14 cellular contexts compared by ENCODE assay signal in the genomic region with DNA sequence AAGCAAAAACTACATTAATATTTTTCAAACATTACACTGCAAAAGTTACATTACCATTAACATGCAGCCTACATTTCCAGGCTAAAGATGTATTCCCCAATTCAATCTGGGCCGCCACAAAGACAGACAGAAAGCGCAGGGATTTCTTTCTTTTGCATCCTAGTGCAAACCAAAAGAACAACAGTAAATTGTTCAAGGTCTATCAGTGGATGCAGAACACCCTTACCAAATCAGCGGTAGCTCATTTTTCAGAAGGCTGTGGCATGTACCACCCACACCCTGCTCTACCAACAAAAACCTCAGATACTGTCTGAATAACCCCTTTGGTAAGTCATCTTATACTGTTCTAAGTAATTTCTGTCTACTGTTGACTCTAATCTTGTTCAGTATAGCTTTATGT. TPM values are rescaled to one million over a fixed set of nuclear protein-coding genes. Genes with fewer than 3 reads are reported as not detected.
DNase-seq lines count a peak whose midpoint lies in the region; ATAC-seq, FAIRE-seq and TF ChIP-seq lines count a peak whose summit lies in the region.
"Had no signal": no experiment of that assay in that cellular context is flagged by ENCODE, and none has a peak within 500 bp of the region (broad histone marks: within the 10 kb centered on the region; RNA-seq: fewer than 3 reads in every experiment).

No MANE protein-coding gene starts in this region.

- H2AK9ac ChIP-seq in IMR-90 (replicated peaks; ENCODE audit: low read depth, low read length, poor library complexity), result no peak overlapping the region

- intact Hi-C loops in CD8-positive, alpha-beta T cell (cut with DNase I, micrococcal nuclease), result loop anchor here in 1 of 2 experiments (10.0 kb wide), 1 partner anchor 213 kb away; the partner anchor contains the start of gene GTF2F2
- intact Hi-C loops in IMR-90 (cut with micrococcal nuclease), result no loop called here
- intact Hi-C loops in GM12878 (cut with micrococcal nuclease; ENCODE audit: unreplicated experiment), result no loop called here
- intact Hi-C loops in naive thymus-derived CD4-positive, alpha-beta T cell (cut with micrococcal nuclease), result no loop called here

- H3K79me2 ChIP-seq in GM12878 (ENCODE audit: control insufficient read depth, insufficient read depth, low read length), result peaks cover 61% of the 10 kb centered on the region
- peaks cover 9% of the 10 kb centered on the region for H3K79me2 ChIP-seq in H9 (ENCODE audit: insufficient read depth, low read length)

- H4K91ac ChIP-seq in IMR-90 (ENCODE audit: insufficient read depth, low read depth, low read length) (no peak overlapping the region), H9 (ENCODE audit: insufficient read length, low read depth, low read length) (no peak overlapping the region)

- RAD21 ChIA-PET in GM12878 (lab: Charles Lee; ENCODE audit: unreplicated experiment), result interaction anchor here (1.1 kb wide), 1 partner anchor 282 kb away, joined by 3 read pairs; no protein-coding TSS in a partner anchor

- H4K5ac ChIP-seq in IMR-90 (ENCODE audit: low read depth, low read length) (no peak overlapping the region), H9 (ENCODE audit: insufficient read length, low read depth, low read length) (no peak overlapping the region)

- H3K4me3 Mint-ChIP-seq in CD8-positive, alpha-beta T cell, result no peak overlapping the region
- H3K4me3 Mint-ChIP-seq in naive thymus-derived CD4-positive, alpha-beta T cell, result peak overlapping the region in 6 of 10 donors; percentile 84 to 100 (median 98)
- H3K4me3 Mint-ChIP-seq in H9, result no peak overlapping the region; a peak in 1 of 5 replicates

- no peak overlapping the region for H2AFZ ChIP-seq in IMR-90 (replicated peaks; ENCODE audit: low read length, poor library complexity)
- H2AFZ ChIP-seq in GM12878 (ENCODE audit: control insufficient read depth, low read depth, low read length), result no peak overlapping the region
- H2AFZ ChIP-seq in H9 (ENCODE audit: low read length), result no peak overlapping the region

- H2BK20ac ChIP-seq in IMR-90 (ENCODE audit: low read depth, low read length) (no peak overlapping the region), H9 (ENCODE audit: low read depth, low read length, poor library complexity, severe bottlenecking) (no peak overlapping the region)

- H3K9ac ChIP-seq in IMR-90 (ENCODE audit: low read depth, low read length) (no peak overlapping the region), GM12878 (ENCODE audit: control insufficient read depth, insufficient read depth, low read length) (no peak overlapping the region), H9 (ENCODE audit: extremely low read depth, insufficient read length, low read length) (no peak overlapping the region)

- no peak overlapping the region for H2AK5ac ChIP-seq in IMR-90 (ENCODE audit: low read depth, low read length)
- no peak overlapping the region for H2AK5ac ChIP-seq in H9 (ENCODE audit: insufficient read length, low read length)

- H4K20me1 ChIP-seq in IMR-90 (ENCODE audit: insufficient read depth, low read length) (peaks cover 86% of the 10 kb centered on the region), GM12878 (ENCODE audit: control insufficient read depth, insufficient read depth) (no peaks in the 10 kb centered on the region), H9 (ENCODE audit: control insufficient read depth, insufficient read depth, insufficient read length) (no peaks in the 10 kb centered on the region)

- FAIRE-seq in GM12878 (lab: Jason Lieb, UNC), result no peak
- FAIRE-seq: GM19239 had no signal

- TF ChIP-seq POLR2A in IMR-90 (IDR thresholded peaks at IDR 0.05; ENCODE audit: low read depth, low read length) (peak; percentile 53; the same call in 1 of the 2 replicates), GM12878 (IDR thresholded peaks at IDR 0.05; ENCODE audit: low read depth, low read length) (no peak)

- H3K9me3 Mint-ChIP-seq in CD8-positive, alpha-beta T cell, result no peaks in the 10 kb centered on the region
- peaks cover 0 to 10% (median 0%) of the 10 kb centered on the region in 11 donors for H3K9me3 Mint-ChIP-seq in naive thymus-derived CD4-positive, alpha-beta T cell
- H3K9me3 Mint-ChIP-seq in H9, result peaks cover 0 to 5% of the 10 kb centered on the region in 2 experiments; a peak in 3 of 5 replicates

- H3K27me3 ChIP-seq in CD8-positive, alpha-beta T cell (ENCODE audit: insufficient read depth, low read length), result no peaks in the 10 kb centered on the region
- H3K27me3 ChIP-seq in IMR-90 (ENCODE audit: control insufficient read depth, insufficient read depth, low read length) (no peaks in the 10 kb centered on the region), GM12878 (replicated peaks in 1 of 2; ENCODE audit: control insufficient read depth in 2 of 2, insufficient read depth in 2 of 2, low read length in 1 of 2) (no peaks in the 10 kb centered on the region), H9 (ENCODE audit: insufficient read depth, low read length) (no peaks in the 10 kb centered on the region)
- H3K27me3 ChIP-seq in naive thymus-derived CD4-positive, alpha-beta T cell (ENCODE audit: control insufficient read depth in 2 of 2, insufficient read depth in 2 of 2, low read length in 2 of 2), result no peaks in the 10 kb centered on the region
- H3K27me3 ChIP-seq: esophagus squamous epithelium, sigmoid colon, tibial artery had no signal

- H3K18ac ChIP-seq in IMR-90 (ENCODE audit: low read depth, low read length) (no peak overlapping the region), H9 (ENCODE audit: insufficient read length, low read depth, low read length) (no peak overlapping the region)

- dilution Hi-C loops in IMR-90 (cut with HindIII; ENCODE audit: low sequenced_read_pairs, unreplicated experiment), result no loop called here

- peaks cover 73% of the 10 kb centered on the region for H3K4me1 ChIP-seq in CD8-positive, alpha-beta T cell (ENCODE audit: insufficient read depth, low read length)
- H3K4me1 ChIP-seq in IMR-90 (ENCODE audit: control insufficient read depth, insufficient read depth, low read length) (peaks cover 6% of the 10 kb centered on the region), GM12878 (ENCODE audit: control insufficient read depth, insufficient read depth, low read length) (peaks cover 24% of the 10 kb centered on the region), H9 (ENCODE audit: insufficient read depth, low read length) (no peaks in the 10 kb centered on the region)
- H3K4me1 ChIP-seq in naive thymus-derived CD4-positive, alpha-beta T cell (ENCODE audit: control insufficient read depth in 2 of 2, insufficient read depth in 2 of 2, low read length in 2 of 2), result peaks cover 63 to 70% of the 10 kb centered on the region in 2 donors

- H3K4ac ChIP-seq in IMR-90 (ENCODE audit: low read depth, low read length) (no peak overlapping the region), H9 (ENCODE audit: low read depth, low read length) (no peak overlapping the region)

- H2BK5ac ChIP-seq in IMR-90 (ENCODE audit: low read depth, low read length, poor library complexity, severe bottlenecking) (no peak overlapping the region), H9 (ENCODE audit: insufficient read length, low read length) (no peak overlapping the region)

- no peak for DNase-seq in CD8-positive, alpha-beta T cell
- no peak for DNase-seq in IMR-90
- no peak for DNase-seq in GM12878 (ENCODE audit: low read depth, low spot score)
- no peak for DNase-seq in naive thymus-derived CD4-positive, alpha-beta T cell
- DNase-seq in H9, result no peak
- no peak for DNase-seq in SKM-1 (lab: John Stamatoyannopoulos, UW; ENCODE audit: unreplicated experiment)
- no peak for DNase-seq in SK-N-DZ (ENCODE audit: low spot score)
- DNase-seq: esophagus squamous epithelium; NCI-H1930; NK-92 treated with Interleukin-12 subunit alpha and Interleukin-12 subunit beta, amount 100 ng/mL, for 24 hours; sigmoid colon; tibial artery had no signal

- H3K9me1 ChIP-seq in IMR-90 (ENCODE audit: insufficient read depth, low read length), result peaks cover 15% of the 10 kb centered on the region

- H3K27me3 Mint-ChIP-seq in CD8-positive, alpha-beta T cell (ENCODE audit: low read depth), result no peaks in the 10 kb centered on the region
- H3K27me3 Mint-ChIP-seq in naive thymus-derived CD4-positive, alpha-beta T cell, result no peaks in the 10 kb centered on the region
- peaks cover 2% of the 10 kb centered on the region; the same call in 1 of the 2 replicates for H3K27me3 Mint-ChIP-seq in H9 (ENCODE audit: low read depth)

- H2BK120ac ChIP-seq in IMR-90 (ENCODE audit: low read depth, low read length) (no peak overlapping the region), H9 (ENCODE audit: low read depth, low read length, poor library complexity, severe bottlenecking) (no peak overlapping the region)

- peaks cover 85% of the 10 kb centered on the region for H3K4me1 Mint-ChIP-seq in CD8-positive, alpha-beta T cell (ENCODE audit: low read depth)
- peaks cover 60 to 94% (median 87%) of the 10 kb centered on the region in 7 donors for H3K4me1 Mint-ChIP-seq in naive thymus-derived CD4-positive, alpha-beta T cell
- H3K4me1 Mint-ChIP-seq in H9, result peaks cover 36 to 42% of the 10 kb centered on the region in 2 experiments

- no peak overlapping the region for H3K56ac ChIP-seq in IMR-90 (ENCODE audit: extremely low read depth, insufficient read depth, low read length)
- no peak overlapping the region for H3K56ac ChIP-seq in H9 (ENCODE audit: insufficient read length, low read depth, low read length)

- H3K36me3 ChIP-seq in CD8-positive, alpha-beta T cell (ENCODE audit: insufficient read depth, low read length), result peaks cover 42% of the 10 kb centered on the region
- H3K36me3 ChIP-seq in IMR-90 (ENCODE audit: control insufficient read depth, insufficient read depth, low read length) (peaks cover 45% of the 10 kb centered on the region), GM12878 (ENCODE audit: control insufficient read depth in 2 of 2, insufficient read depth in 2 of 2, low read length in 1 of 2) (peaks cover 16 to 26% of the 10 kb centered on the region in 2 experiments)
- peaks cover 27 to 51% (median 39%) of the 10 kb centered on the region in 3 experiments for H3K36me3 ChIP-seq in naive thymus-derived CD4-positive, alpha-beta T cell (ENCODE audit: control insufficient read depth in 2 of 3, insufficient read depth in 3 of 3, low read length in 3 of 3)

- peaks cover 12% of the 10 kb centered on the region for H3K23me2 ChIP-seq in H9 (ENCODE audit: insufficient read length, low read depth, low read length, poor library complexity, severe bottlenecking)

- SMC1A ChIA-PET in GM12878 (lab: Charles Lee; ENCODE audit: uncharacterized antibody, unreplicated experiment), result interaction anchor here (0.9 to 1.9 kb wide), 5 partner anchors 10 to 57 kb away, joined by 3 to 7 read pairs (median 3); no protein-coding TSS in a partner anchor

- H3K4me3 ChIP-seq in CD8-positive, alpha-beta T cell (ENCODE audit: low read depth, low read length), result no peak overlapping the region
- H3K4me3 ChIP-seq in IMR-90 (ENCODE audit: insufficient read depth, low read depth, low read length), result no peak overlapping the region
- no peak overlapping the region; the same call in 1 of the 2 replicates for H3K4me3 ChIP-seq in GM12878
- H3K4me3 ChIP-seq in naive thymus-derived CD4-positive, alpha-beta T cell (ENCODE audit: low read length), result no peak overlapping the region

- H2BK15ac ChIP-seq in IMR-90 (ENCODE audit: low read depth, low read length), result no peak overlapping the region
- H2BK15ac ChIP-seq in H9 (ENCODE audit: low read depth, low read length), result no peak overlapping the region

- H3K4me2 ChIP-seq in IMR-90 (ENCODE audit: low read depth, low read length) (no peak overlapping the region; the same call in 1 of the 2 replicates), GM12878 (ENCODE audit: control insufficient read depth, insufficient read depth) (peak overlapping the region; percentile 34; the same call in 1 of the 2 replicates), H9 (ENCODE audit: insufficient read depth, insufficient read length, low read length) (no peak overlapping the region)

- peaks cover 60% of the 10 kb centered on the region for H3K36me3 Mint-ChIP-seq in CD8-positive, alpha-beta T cell
- H3K36me3 Mint-ChIP-seq in naive thymus-derived CD4-positive, alpha-beta T cell, result peaks cover 20 to 58% (median 31%) of the 10 kb centered on the region in 5 donors
- H3K36me3 Mint-ChIP-seq in H9 (ENCODE audit: insufficient read depth in 1 of 3, low read depth in 3 of 3), result peaks cover 49 to 70% (median 54%) of the 10 kb centered on the region in 3 experiments

- H4K8ac ChIP-seq in IMR-90 (ENCODE audit: low read depth in 2 of 2, low read length in 2 of 2), result no peak overlapping the region
- no peak overlapping the region for H4K8ac ChIP-seq in H9 (replicated peaks; ENCODE audit: insufficient read length, low read depth, low read length)

- TF ChIP-seq RAD21 in IMR-90 (IDR thresholded peaks at IDR 0.05; ENCODE audit: low read length) (no peak), GM12878 (IDR thresholded peaks at IDR 0.05; ENCODE audit: insufficient read depth, low read depth, low read length) (no peak)

- H3K27ac Mint-ChIP-seq in CD8-positive, alpha-beta T cell, result peak overlapping the region; percentile 12
- H3K27ac Mint-ChIP-seq in naive thymus-derived CD4-positive, alpha-beta T cell, result peak overlapping the region in 8 of 9 donors; percentile 4 to 100 (median 86)
- peak overlapping the region in 1 of 3 experiments; percentile 57; a peak in 1 of 7 replicates for H3K27ac Mint-ChIP-seq in H9

- H3K14ac ChIP-seq in IMR-90 (replicated peaks; ENCODE audit: low read depth, low read length), result no peak overlapping the region
- no peak overlapping the region for H3K14ac ChIP-seq in H9 (ENCODE audit: insufficient read depth, low read length)

- in situ Hi-C loops in IMR-90 (cut with MboI; ENCODE audit: low sequenced_read_pairs) (no loop called here), GM12878 (cut with MboI) (no loop called here)

- H3K23ac ChIP-seq in IMR-90 (ENCODE audit: low read depth, low read length) (no peak overlapping the region), H9 (ENCODE audit: insufficient read length, low read depth, low read length) (no peak overlapping the region)

- TF ChIP-seq EP300 in GM12878 (IDR thresholded peaks at IDR 0.05; ENCODE audit: borderline replicate concordance in 1 of 2, control insufficient read depth in 1 of 2, low read depth in 2 of 2, low read length in 2 of 2), result no peak

- POLR2A ChIA-PET in CD8-positive, alpha-beta T cell (lab: Charles Lee), result interaction anchor here (0.7 kb wide), 1 partner anchor 81 kb away, joined by 3 read pairs; no protein-coding TSS in a partner anchor
- POLR2A ChIA-PET in IMR-90 (lab: Charles Lee; ENCODE audit: unreplicated experiment), result interaction anchor here (0.6 to 1.3 kb wide), 2 partner anchors 10 to 12 kb away, joined by 3 to 5 read pairs; no protein-coding TSS in a partner anchor
- POLR2A ChIA-PET in GM12878 (lab: Charles Lee), result interaction anchor here (0.5 kb wide), 1 partner anchor 218 kb away, joined by 3 read pairs; no protein-coding TSS in a partner anchor
- POLR2A ChIA-PET in naive thymus-derived CD4-positive, alpha-beta T cell (lab: Charles Lee), result interaction anchor here (0.6 to 7.5 kb wide), 8 partner anchors 12 to 1460 kb away, joined by 3 to 112 read pairs (median 3); partner anchors contain the start of genes ESD and SLC25A30

- H3T11ph ChIP-seq in H9 (ENCODE audit: low read length), result no peak overlapping the region

- CTCF ChIA-PET in CD8-positive, alpha-beta T cell (lab: Charles Lee), result interaction anchor here (0.6 to 0.9 kb wide), 2 partner anchors 27 to 725 kb away, joined by 3 read pairs; no protein-coding TSS in a partner anchor
- CTCF ChIA-PET in IMR-90 (lab: Yijun Ruan, JAX) (no interaction called here), GM12878 (lab: Yijun Ruan, JAX) (interaction anchor here (1.2 to 1.7 kb wide), 2 partner anchors 14 to 29 kb away, joined by 3 to 4 read pairs; no protein-coding TSS in a partner anchor)
- CTCF ChIA-PET in naive thymus-derived CD4-positive, alpha-beta T cell (lab: Charles Lee), result interaction anchor here (0.6 to 1.2 kb wide), 2 partner anchors 33 to 296 kb away, joined by 3 to 4 read pairs; no protein-coding TSS in a partner anchor

- no peak for ATAC-seq in CD8-positive, alpha-beta T cell
- ATAC-seq in IMR-90 (ENCODE audit: low read depth), result no peak
- ATAC-seq in GM12878, result no peak
- ATAC-seq in naive thymus-derived CD4-positive, alpha-beta T cell, result no peak
- ATAC-seq: HCT116 had no signal

- no peak for TF ChIP-seq CTCF in CD8-positive, alpha-beta T cell (IDR thresholded peaks at IDR 0.05)
- TF ChIP-seq CTCF in IMR-90 (conservative IDR thresholded peaks at IDR 0.05; ENCODE audit: low read depth, low read length) (no peak), GM12878 (IDR thresholded peaks at IDR 0.05 in 2 of 3, conservative IDR thresholded peaks at IDR 0.05 in 1 of 3; ENCODE audit: control insufficient read depth in 2 of 3, extremely low read depth in 1 of 3, insufficient read depth in 1 of 3, low read depth in 3 of 3, low read length in 3 of 3) (no peak), H9 (conservative IDR thresholded peaks at IDR 0.05) (no peak)

- H3K79me1 ChIP-seq in IMR-90 (ENCODE audit: low read depth in 1 of 2, low read length in 2 of 2) (peaks cover 22 to 75% of the 10 kb centered on the region in 2 experiments), H9 (ENCODE audit: insufficient read depth, low read depth, low read length, poor library complexity, severe bottlenecking) (no peaks in the 10 kb centered on the region)

- H3K27ac ChIP-seq in CD8-positive, alpha-beta T cell (ENCODE audit: low read depth, low read length), result no peak overlapping the region
- H3K27ac ChIP-seq in IMR-90 (ENCODE audit: insufficient read depth, low read length) (no peak overlapping the region), GM12878 (ENCODE audit: control insufficient read depth, insufficient read depth) (no peak overlapping the region), H9 (ENCODE audit: insufficient read length, low read depth, low read length) (no peak overlapping the region)
- no peak overlapping the region for H3K27ac ChIP-seq in naive thymus-derived CD4-positive, alpha-beta T cell (ENCODE audit: low read depth, low read length)
- H3K27ac ChIP-seq: tibial artery had no signal

- H2BK12ac ChIP-seq in H9 (ENCODE audit: insufficient read length, low read depth, low read length), result no peak overlapping the region

- H3K9me3 ChIP-seq in CD8-positive, alpha-beta T cell (ENCODE audit: low read length), result no peaks in the 10 kb centered on the region
- H3K9me3 ChIP-seq in IMR-90 (ENCODE audit: control insufficient read depth, insufficient read depth, low read length), result no peaks in the 10 kb centered on the region
- no peaks in the 10 kb centered on the region; the same call in 2 of the 3 replicates for H3K9me3 ChIP-seq in GM12878 (replicated peaks; ENCODE audit: control insufficient read depth, insufficient read depth, low read length)
- H3K9me3 ChIP-seq in naive thymus-derived CD4-positive, alpha-beta T cell (ENCODE audit: control insufficient read depth in 2 of 3, low read length in 3 of 3), result no peaks in the 10 kb centered on the region
- no peaks in the 10 kb centered on the region for H3K9me3 ChIP-seq in H9 (ENCODE audit: control insufficient read depth, low read depth, low read length)
- H3K9me3 ChIP-seq: esophagus squamous epithelium, sigmoid colon, tibial artery had no signal

- no CpG with 5 or more reads among the region's 3 CpGs for WGBS in IMR-90 (ENCODE audit: extremely low coverage in 2 of 2, insufficient read length in 1 of 2), 2 experiments
- WGBS in GM12878 (ENCODE audit: insufficient coverage, insufficient replicate concordance, low lambda C conversion rate, missing lambda C conversion rate), result 79% methylated on average over 3 of the region's 3 CpGs
- no CpG with 5 or more reads among the region's 3 CpGs for WGBS in H9 (ENCODE audit: extremely low coverage, insufficient read length, low lambda C conversion rate)

- no TSS peak for BruUV-seq in IMR-90 (replicated peaks; lab: Mats Ljungman, UMichigan)
- no TSS peak for BruUV-seq in GM12878 (replicated peaks; lab: Mats Ljungman, UMichigan)

RNA-seq across cellular contexts. Expression of gene TPT1, which starts 3.6 kb away (rescaled TPM):
- total RNA-seq in CD8-positive, alpha-beta T cell, result 1,000 to 10,000 TPM; 8,260 to 8,503 TPM
- total RNA-seq in IMR-90 (2012; rRNA removed) (1,663 and 1,699 TPM in 2 replicates), GM12878 (2014; rRNA removed) (1,281 and 1,473 TPM in 2 replicates), GM12878 (2014; rRNA removed; fragmentation: Illumina TruSeq; extraction: Trizol) (4,303 and 4,333 TPM in 2 replicates), GM12878 (2021) (2,627 and 2,734 TPM in 2 replicates), H9 (2021) (2,205 and 2,239 TPM in 2 replicates)
- polyA plus RNA-seq in IMR-90 (2012; rRNA removed) (2,407 and 2,665 TPM in 2 replicates), GM12878 (2011; rRNA removed) (4,809 and 7,603 TPM in 2 replicates), GM12878 (2014; fragmentation: Illumina TruSeq; extraction: Trizol) (5,925 and 6,580 TPM in 2 replicates), GM12878 (2014; fragmentation: Nextera tagmentation; extraction: Ambion mirVana) (1,000 to 10,000 TPM; 1,130 to 2,045 TPM), GM12878 (2014; rRNA removed) (3,217 and 4,056 TPM in 2 replicates), GM12878 (2016; fragmentation: Nextera tagmentation; extraction: Ambion mirVana) (1,000 to 10,000 TPM; 1,038 to 1,104 TPM)
- polyA plus RNA-seq in IMR-90 (2012; cell fraction: cytosol; rRNA removed), result 1,735 and 3,996 TPM in 2 replicates
- 731 and 1,213 TPM in 2 replicates for polyA plus RNA-seq in IMR-90 (2012; cell fraction: nucleus; rRNA removed; ENCODE audit: low replicate concordance)
- total RNA-seq in GM12878 (2013; cell fraction: nucleolus; rRNA removed), result 320 TPM in 2 replicates
- 5,474 TPM for polyA plus RNA-seq in GM12878 (2011; ENCODE audit: low read depth)
- 1,726 and 1,821 TPM in 2 replicates for polyA plus RNA-seq in GM12878 (2011; cell fraction: cytosol; rRNA removed)
- polyA plus RNA-seq in GM12878 (2011; cell fraction: nucleus; rRNA removed), result 609 and 739 TPM in 2 replicates
- 5,531 and 6,124 TPM in 2 replicates for polyA plus RNA-seq in GM12878 (2012)
- 908 and 1,248 TPM in 2 replicates for polyA minus RNA-seq in GM12878 (2011; rRNA and poly(A)+ RNA removed)
- polyA minus RNA-seq in GM12878 (2011; cell fraction: cytosol; rRNA and poly(A)+ RNA removed), result 467 and 491 TPM in 2 replicates
- polyA minus RNA-seq in GM12878 (2011; cell fraction: nucleus; rRNA and poly(A)+ RNA removed), result 161 and 255 TPM in 2 replicates
- total RNA-seq in naive thymus-derived CD4-positive, alpha-beta T cell, result over 10,000 TPM in 2 of 5 experiments, 1,000 to 10,000 TPM in 3; 4,230 to 13,134 (median 7,796) TPM
- polyA plus RNA-seq in naive thymus-derived CD4-positive, alpha-beta T cell, result 1,000 to 10,000 TPM; 3,943 to 4,894 TPM
- 2,440 and 2,961 TPM in 2 replicates for polyA plus RNA-seq in SK-N-DZ (2014; cell fraction: cytosol; rRNA removed)
- polyA plus RNA-seq in SK-N-DZ (2014; cell fraction: nucleus; rRNA removed), result 1,300 and 1,726 TPM in 2 replicates

Comparison
In these comparisons a context has a peak if more than half of its experiments do, and no peak if none do; other contexts are left out.
1. H3K4me3 Mint-ChIP-seq: peak in naive thymus-derived CD4-positive, alpha-beta T cell (6 of 10); none in CD8-positive, alpha-beta T cell (single experiment) and H9 (0 of 2).